ENCODE assay signal across 12 cellular contexts in the genomic region with DNA sequence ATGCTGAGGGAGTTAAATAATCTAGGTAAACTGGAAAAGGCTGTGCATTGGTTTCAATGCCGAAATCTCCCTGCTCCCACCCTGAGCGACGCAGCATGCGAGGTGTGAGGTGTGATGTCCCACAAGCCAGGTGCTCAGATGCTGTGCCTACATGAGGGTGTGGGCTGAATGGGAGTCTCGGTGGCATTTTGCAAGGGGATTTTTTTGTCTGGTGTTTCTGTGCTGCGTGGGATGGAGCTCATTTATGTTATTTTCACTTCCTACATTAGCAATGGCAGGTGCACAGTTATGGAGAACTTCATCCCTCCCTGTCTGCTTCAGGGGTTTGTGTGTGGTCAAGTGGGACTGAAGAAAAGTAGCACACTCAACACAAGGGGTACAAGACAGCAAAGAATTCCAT.
DNase-seq lines count a peak whose midpoint lies in the region; ATAC-seq and TF ChIP-seq lines count a peak whose summit lies in the region.
"Had no signal": no experiment of that assay in that cellular context is flagged by ENCODE, and none has a peak within 500 bp of the region (broad histone marks: within the 10 kb centered on the region; RNA-seq: fewer than 3 reads in every experiment).

No MANE protein-coding gene starts in this region.

- H3K4me3 ChIP-seq in effector memory CD4-positive, alpha-beta T cell (ENCODE audit: insufficient read depth, low read depth, low read length, poor library complexity, severe bottlenecking), result no peak overlapping the region
- no peak overlapping the region for H3K4me3 ChIP-seq in neuronal stem cell (ENCODE audit: low read length in 2 of 2)

- no peak overlapping the region for H3K23ac ChIP-seq in neuronal stem cell (ENCODE audit: low read depth, low read length, poor library complexity)

- H2AK5ac ChIP-seq in neuronal stem cell (ENCODE audit: low read depth, low read length), result no peak overlapping the region

- H3K27ac ChIP-seq in effector memory CD4-positive, alpha-beta T cell (ENCODE audit: insufficient read depth, low read length, poor library complexity, severe bottlenecking), result no peak overlapping the region
- no peak overlapping the region for H3K27ac ChIP-seq in neuronal stem cell (replicated peaks; ENCODE audit: low read length)

- H4K8ac ChIP-seq in neuronal stem cell (ENCODE audit: low read depth, low read length), result no peak overlapping the region

- DNase-seq in activated B cell treated with CpG ODN at 0.5 μM for 24 hours (peak; percentile 24), neuronal stem cell (ENCODE audit: low spot score) (no peak)
- DNase-seq in activated T-helper 1 cell treated with anti-CD3 and anti-CD28 coated beads, Interleukin-12 subunit alpha, Interleukin-12 subunit beta, Interleukin-2, Interleukin-4 antibody, amounts not matched to agents 30 ng/mL and 10 ng/mL and 1 ng/mL, durations not matched to agents 14 hours and 24 hours and 36 hours (ENCODE audit: low spot score), result no peak
- DNase-seq in effector memory CD4-positive, alpha-beta T cell, result no peak
- no peak for DNase-seq in effector CD4-positive, alpha-beta T cell
- DNase-seq: activated T-cell treated with anti-CD3 and anti-CD28 coated beads, Interleukin-2, amount 50 U/mL, for 1 hour; CD4-positive, CD25-positive, alpha-beta regulatory T cell; erythroblast; NCI-H2081 had no signal

- no peak overlapping the region for H3K4me2 ChIP-seq in neuronal stem cell (ENCODE audit: insufficient read depth, low read length, poor library complexity, severe bottlenecking)

- no peaks in the 10 kb centered on the region for H3K27me3 ChIP-seq in effector memory CD4-positive, alpha-beta T cell (replicated peaks; ENCODE audit: control insufficient read depth, insufficient read depth, low read length, poor library complexity, severe bottlenecking)
- no peaks in the 10 kb centered on the region for H3K27me3 ChIP-seq in neuronal stem cell (ENCODE audit: control insufficient read depth in 3 of 3, insufficient read depth in 3 of 3, low read depth in 1 of 3, low read length in 3 of 3)

- H3K14ac ChIP-seq in neuronal stem cell (ENCODE audit: low read length), result no peak overlapping the region

- peaks cover 77% of the 10 kb centered on the region for H3K4me1 Mint-ChIP-seq in activated B cell treated with CpG ODN at 0.5 μM for 24 hours
- no peaks in the 10 kb centered on the region for H3K4me1 Mint-ChIP-seq in activated T-helper 1 cell treated with anti-CD3 and anti-CD28 coated beads, Interleukin-12 subunit alpha, Interleukin-12 subunit beta, Interleukin-2, Interleukin-4 antibody, amounts not matched to agents 30 ng/mL and 10 ng/mL and 1 ng/mL, durations not matched to agents 14 hours and 24 hours and 36 hours (ENCODE audit: low read depth)
- H3K4me1 Mint-ChIP-seq: CD4-positive, CD25-positive, alpha-beta regulatory T cell had no signal

- H3K9me3 Mint-ChIP-seq in activated B cell treated with CpG ODN at 0.5 μM for 24 hours, result no peaks in the 10 kb centered on the region
- no peaks in the 10 kb centered on the region for H3K9me3 Mint-ChIP-seq in activated T-helper 1 cell treated with anti-CD3 and anti-CD28 coated beads, Interleukin-12 subunit alpha, Interleukin-12 subunit beta, Interleukin-2, Interleukin-4 antibody, amounts not matched to agents 30 ng/mL and 10 ng/mL and 1 ng/mL, durations not matched to agents 14 hours and 24 hours and 36 hours

- peak overlapping the region; percentile 59 for H3K4me3 Mint-ChIP-seq in activated B cell treated with CpG ODN at 0.5 μM for 24 hours
- H3K4me3 Mint-ChIP-seq in activated T-helper 1 cell treated with anti-CD3 and anti-CD28 coated beads, Interleukin-12 subunit alpha, Interleukin-12 subunit beta, Interleukin-2, Interleukin-4 antibody, amounts not matched to agents 30 ng/mL and 10 ng/mL and 1 ng/mL, durations not matched to agents 14 hours and 24 hours and 36 hours, result no peak overlapping the region
- H3K4me3 Mint-ChIP-seq: CD4-positive, CD25-positive, alpha-beta regulatory T cell had no signal

- no peaks in the 10 kb centered on the region for H3K27me3 Mint-ChIP-seq in activated B cell treated with CpG ODN at 0.5 μM for 24 hours
- peaks cover 2% of the 10 kb centered on the region for H3K27me3 Mint-ChIP-seq in activated T-helper 1 cell treated with anti-CD3 and anti-CD28 coated beads, Interleukin-12 subunit alpha, Interleukin-12 subunit beta, Interleukin-2, Interleukin-4 antibody, amounts not matched to agents 30 ng/mL and 10 ng/mL and 1 ng/mL, durations not matched to agents 14 hours and 24 hours and 36 hours (ENCODE audit: insufficient read depth)
- H3K27me3 Mint-ChIP-seq: CD4-positive, CD25-positive, alpha-beta regulatory T cell had no signal

- no peaks in the 10 kb centered on the region for H3K4me1 ChIP-seq in effector memory CD4-positive, alpha-beta T cell (ENCODE audit: control insufficient read depth, insufficient read depth, low read length, poor library complexity, severe bottlenecking)
- no peaks in the 10 kb centered on the region for H3K4me1 ChIP-seq in neuronal stem cell (ENCODE audit: control insufficient read depth in 2 of 2, insufficient read depth in 1 of 2, low read depth in 1 of 2, low read length in 2 of 2)

- POLR2A ChIA-PET in activated B cell treated with CpG ODN at 0.5 μM for 24 hours (lab: Charles Lee), result interaction anchor here (1.0 to 3.4 kb wide), 7 partner anchors 15 to 252 kb away, joined by 3 to 26 read pairs (median 10); no protein-coding TSS in a partner anchor

- H3K79me1 ChIP-seq in neuronal stem cell (ENCODE audit: low read depth, low read length), result no peaks in the 10 kb centered on the region

- H2BK12ac ChIP-seq in neuronal stem cell (ENCODE audit: low read length), result no peak overlapping the region

- CTCF ChIA-PET in activated B cell treated with CpG ODN at 0.5 μM for 24 hours (lab: Charles Lee), result interaction anchor here (0.7 to 1.2 kb wide), 2 partner anchors 24 to 919 kb away, joined by 3 read pairs; no protein-coding TSS in a partner anchor

- TF ChIP-seq CTCF in activated B cell treated with CpG ODN at 0.5 μM for 24 hours (IDR thresholded peaks at IDR 0.05), result no peak

- H3K36me3 Mint-ChIP-seq in activated B cell treated with CpG ODN at 0.5 μM for 24 hours (ENCODE audit: low read depth), result no peaks in the 10 kb centered on the region
- no peaks in the 10 kb centered on the region for H3K36me3 Mint-ChIP-seq in activated T-helper 1 cell treated with anti-CD3 and anti-CD28 coated beads, Interleukin-12 subunit alpha, Interleukin-12 subunit beta, Interleukin-2, Interleukin-4 antibody, amounts not matched to agents 30 ng/mL and 10 ng/mL and 1 ng/mL, durations not matched to agents 14 hours and 24 hours and 36 hours (ENCODE audit: low read depth)
- H3K36me3 Mint-ChIP-seq: CD4-positive, CD25-positive, alpha-beta regulatory T cell had no signal

- intact Hi-C loops in activated B cell treated with CpG ODN at 0.5 μM for 24 hours (cut with micrococcal nuclease), result loop anchor here (1.0 kb wide), 1 partner anchor 199 kb away; no protein-coding TSS in a partner anchor
- intact Hi-C loops in activated T-helper 1 cell treated with anti-CD3 and anti-CD28 coated beads, Interleukin-12 subunit alpha, Interleukin-12 subunit beta, Interleukin-2, Interleukin-4 antibody, amounts not matched to agents 30 ng/mL and 10 ng/mL and 1 ng/mL, durations not matched to agents 14 hours and 24 hours and 36 hours (cut with micrococcal nuclease), result no loop called here

- no CpG with 5 or more reads among the region's 6 CpGs for WGBS in neuronal stem cell (ENCODE audit: extremely low coverage in 2 of 2, insufficient read length in 2 of 2, insufficient replicate concordance in 1 of 2), 2 donors

- no peak overlapping the region for H2BK15ac ChIP-seq in neuronal stem cell (ENCODE audit: low read length)

- H2BK5ac ChIP-seq in neuronal stem cell (ENCODE audit: low read length), result no peak overlapping the region

- peak; percentile 86 for ATAC-seq in GM18858 (IDR thresholded peaks at IDR 0.05; ENCODE audit: unreplicated experiment)
- peak; percentile 78 for ATAC-seq in GM21447 (IDR thresholded peaks at IDR 0.05; ENCODE audit: unreplicated experiment)
- peak; percentile 83 for ATAC-seq in HG03045 (IDR thresholded peaks at IDR 0.05; ENCODE audit: unreplicated experiment)
- peak; percentile 69 for ATAC-seq in activated B cell treated with CpG ODN at 0.5 μM for 24 hours (ENCODE audit: low read depth)

- no peak overlapping the region for H3K9ac ChIP-seq in neuronal stem cell (ENCODE audit: low read depth, low read length, poor library complexity)

- H3K27ac Mint-ChIP-seq in activated B cell treated with CpG ODN at 0.5 μM for 24 hours, result peak overlapping the region; percentile 94
- H3K27ac Mint-ChIP-seq in activated T-helper 1 cell treated with anti-CD3 and anti-CD28 coated beads, Interleukin-12 subunit alpha, Interleukin-12 subunit beta, Interleukin-2, Interleukin-4 antibody, amounts not matched to agents 30 ng/mL and 10 ng/mL and 1 ng/mL, durations not matched to agents 14 hours and 24 hours and 36 hours, result no peak overlapping the region
- H3K27ac Mint-ChIP-seq: CD4-positive, CD25-positive, alpha-beta regulatory T cell had no signal

- H4K91ac ChIP-seq in neuronal stem cell (ENCODE audit: low read depth, low read length, poor library complexity), result no peak overlapping the region

- H3K18ac ChIP-seq in neuronal stem cell (ENCODE audit: low read length), result no peak overlapping the region

- H3K4ac ChIP-seq in neuronal stem cell (ENCODE audit: low read length), result no peak overlapping the region

- no peaks in the 10 kb centered on the region for H3K36me3 ChIP-seq in effector memory CD4-positive, alpha-beta T cell (ENCODE audit: control insufficient read depth, insufficient read depth, low read length)
- H3K36me3 ChIP-seq in neuronal stem cell (replicated peaks in 1 of 2; ENCODE audit: control insufficient read depth in 2 of 2, insufficient read depth in 2 of 2, low read length in 2 of 2), result no peaks in the 10 kb centered on the region

- no peak overlapping the region for H2AFZ ChIP-seq in neuronal stem cell (ENCODE audit: low read length)

- H3K9me3 ChIP-seq in effector memory CD4-positive, alpha-beta T cell (ENCODE audit: control insufficient read depth, low read length), result no peaks in the 10 kb centered on the region
- no peaks in the 10 kb centered on the region for H3K9me3 ChIP-seq in neuronal stem cell (replicated peaks in 1 of 2; ENCODE audit: control insufficient read depth in 2 of 2, insufficient read depth in 1 of 2, low read depth in 1 of 2, low read length in 2 of 2)

- no peak overlapping the region for H2BK120ac ChIP-seq in neuronal stem cell (ENCODE audit: low read depth, low read length)
